In the genomic region with DNA sequence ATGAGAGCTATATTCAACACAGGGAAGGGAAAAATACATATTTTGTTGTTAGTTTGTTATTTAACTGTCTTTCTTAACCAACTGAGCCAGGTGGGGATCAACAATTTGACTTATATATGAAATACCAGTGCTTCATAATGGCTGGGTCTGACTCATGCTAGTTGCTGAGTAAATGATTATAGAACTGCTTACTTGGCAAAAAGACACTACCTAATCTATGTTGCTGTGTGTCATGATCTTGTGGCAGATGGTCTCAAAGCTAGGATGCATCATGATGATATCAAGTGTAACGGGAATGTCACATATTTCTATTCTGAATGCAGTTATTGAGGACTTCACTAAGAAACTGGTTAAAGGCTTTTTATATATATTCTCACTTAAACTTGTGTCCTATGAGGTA, we compare ENCODE assay signal across 19 cellular contexts.
DNase-seq lines count a peak whose midpoint lies in the region; ATAC-seq and TF ChIP-seq lines count a peak whose summit lies in the region.
"Had no signal": no experiment of that assay in that cellular context is flagged by ENCODE, and none has a peak within 500 bp of the region (broad histone marks: within the 10 kb centered on the region; RNA-seq: fewer than 3 reads in every experiment).

No MANE protein-coding gene starts in this region.

- ATAC-seq in GM18873 (IDR thresholded peaks at IDR 0.05; ENCODE audit: low FRiP score, unreplicated experiment), result no peak
- ATAC-seq: mucosa of descending colon; stimulated activated memory B cell treated with anti-CD40 and anti-IgM and Interleukin-4, amounts not matched to agents 10 μg/mL and 1 μg/mL and 100 μg/mL, for 72 hours; T-helper 17 cell had no signal

- no peak overlapping the region for H3K4me3 ChIP-seq in epithelial cell of esophagus (ENCODE audit: low read length)
- H3K4me3 ChIP-seq: mucosa of descending colon, skin epidermis had no signal

- TF ChIP-seq CTCF in epithelial cell of esophagus (IDR thresholded peaks at IDR 0.05; ENCODE audit: insufficient read depth, low read depth, low read length, missing control alignments), result no peak

- DNase-seq in ELR (ENCODE audit: low read depth) (peak; percentile 87), NCI-H446 treated with DMSO at 0.1 percent for 48 hours (lab: John Stamatoyannopoulos, UW) (peak; percentile 69), epithelial cell of esophagus (ENCODE audit: low read depth) (peak; percentile 87), non-pigmented ciliary epithelial cell (ENCODE audit: low read depth) (peak; percentile 46), ureter (ENCODE audit: low spot score) (no peak)
- DNase-seq in activated naive CD4-positive, alpha-beta T cell (lab: John Stamatoyannopoulos, UW), result no peak
- DNase-seq: activated CD4-positive, alpha-beta T cell treated with anti-CD3 and anti-CD28 coated beads for 1 hour; activated CD8-positive, alpha-beta memory T cell treated with anti-CD3 and anti-CD28 coated beads, Interleukin-2, amount 50 U/mL, for 4 hours; cerebellar nuclear complex; endodermal cell; head of caudate nucleus; kidney; mucosa of descending colon; NCI-H2029 treated with DMSO at 0.1 percent for 48 hours; occipital lobe; T-helper 17 cell had no signal

Comparison
In these comparisons a context has a peak if more than half of its experiments do, and no peak if none do; other contexts are left out.
1. DNase-seq: peak in ELR (single experiment), NCI-H446 treated with DMSO at 0.1 percent for 48 hours (single experiment), epithelial cell of esophagus (single experiment) and non-pigmented ciliary epithelial cell (single experiment); none in activated naive CD4-positive, alpha-beta T cell (0 of 4) and ureter (single experiment).